In genomic region chr21:36155603-36156338, GRCh38 we compare ENCODE assay signal across 8 cellular contexts. TPM values are rescaled to one million over a fixed set of nuclear protein-coding genes. Genes with fewer than 3 reads are reported as not detected.
DNase-seq lines count a peak whose midpoint lies in the region; ATAC-seq and TF ChIP-seq lines count a peak whose summit lies in the region.

No MANE protein-coding gene starts in this region.

- H3K4me1 ChIP-seq in tibial artery, result peaks cover 0 to 18% (median 11%) of the 10 kb centered on the region in 4 donors

- ATAC-seq in left lobe of liver, result no peak
- ATAC-seq in GM18868 (IDR thresholded peaks at IDR 0.05; ENCODE audit: unreplicated experiment), result no peak

- TF ChIP-seq CTCF in tibial artery (IDR thresholded peaks at IDR 0.05), result no peak

- intact Hi-C loops in tibial artery (cut with DNase I; ENCODE audit: low total_unique reads), result loop anchor here (1.0 kb wide), 1 partner anchor 165 kb away; the partner anchor contains the start of gene MORC3

- H3K27ac ChIP-seq in KOPT-K1 (ENCODE audit: low read depth, low read length, poor library complexity, severe bottlenecking) (peak overlapping the region; percentile 35), tibial artery (peak overlapping the region; percentile 71 to 73)

- no peaks in the 10 kb centered on the region for H3K9me3 ChIP-seq in KOPT-K1 (ENCODE audit: insufficient read depth, low read length, poor library complexity, severe bottlenecking)
- no peaks in the 10 kb centered on the region for H3K9me3 ChIP-seq in tibial artery

- DNase-seq in G401 (ENCODE audit: low spot score), result peak; percentile 51
- peak; percentile 10 for DNase-seq in astrocyte of the hippocampus (ENCODE audit: low read depth, low spot score)
- peak; percentile 56 for DNase-seq in left lobe of liver (ENCODE audit: low spot score)
- DNase-seq in tibial artery, result peak in 1 of 2 donors; percentile 66
- no peak for DNase-seq in hippocampal formation (lab: John Stamatoyannopoulos, UW)
- no peak for DNase-seq in GDM1 (lab: John Stamatoyannopoulos, UW)

- no peaks in the 10 kb centered on the region for H3K27me3 ChIP-seq in tibial artery

- in situ Hi-C loops in G401 (cut with HindIII; ENCODE audit: low sequenced_read_pairs), result no loop called here

- H3K4me3 ChIP-seq in tibial artery, result peak overlapping the region; percentile 94 to 97

- no peaks in the 10 kb centered on the region for H3K36me3 ChIP-seq in KOPT-K1 (ENCODE audit: insufficient read depth, low read length)
- no peaks in the 10 kb centered on the region for H3K36me3 ChIP-seq in tibial artery

RNA-seq across cellular contexts. Expression of gene DOP1B, which starts 0.9 kb away (rescaled TPM):
- 4.0 and 4.1 TPM in 2 replicates for total RNA-seq in G401 (2014; rRNA removed; shearing (Covaris generic))
- total RNA-seq in left lobe of liver, result 23.6 TPM

RNA-seq across cellular contexts. Expression of gene CBR3, which starts 20.9 kb away (rescaled TPM):
- total RNA-seq in G401 (2014; rRNA removed; shearing (Covaris generic)), result 39.2 and 53.8 TPM in 2 replicates
- total RNA-seq in left lobe of liver, result not detected

Comparison
In these comparisons a context has a peak if more than half of its experiments do, and no peak if none do; other contexts are left out.
1. DNase-seq: peak in G401 (single experiment), astrocyte of the hippocampus (single experiment) and left lobe of liver (single experiment); none in hippocampal formation (0 of 2) and GDM1 (single experiment).
2. RNA of gene CBR3, which starts 20.9 kb away (total RNA-seq): 39.2 to 53.8 TPM in G401; not detected in left lobe of liver (single experiment); every median in the first group is over 10 times any median in the second.